In genomic region chr6:31966506-31966905, GRCh38 we compare ENCODE assay signal across 26 cellular contexts. TPM values are rescaled to one million over a fixed set of nuclear protein-coding genes. Genes with fewer than 3 reads are reported as not detected.
"Had no signal": no experiment of that assay in that cellular context is flagged by ENCODE, and none has a peak within 500 bp of the region (broad histone marks: within the 10 kb centered on the region; RNA-seq: fewer than 3 reads in every experiment).

No MANE protein-coding gene starts in this region.

- H3K27me3 Mint-ChIP-seq: dendritic cell treated with granulocyte-macrophage colony-stimulating factor and Interleukin-4, amounts not matched to agents 40 ng/mL and 50 ng/mL, for 4 days; naive thymus-derived CD4-positive, alpha-beta T cell; progenitor cell of endocrine pancreas; stimulated activated memory B cell treated with anti-CD40 and anti-IgM and Interleukin-4, amounts not matched to agents 10 μg/mL and 1 μg/mL and 100 μg/mL, for 72 hours had no signal

- H3K27me3 ChIP-seq: gastrocnemius medialis, neutrophil, right lobe of liver, testis, tibial artery, vagina had no signal

- ATAC-seq: esophagus mucosa; gastrocnemius medialis; naive thymus-derived CD4-positive, alpha-beta T cell; stimulated activated memory B cell treated with anti-CD40 and anti-IgM and Interleukin-4, amounts not matched to agents 10 μg/mL and 1 μg/mL and 100 μg/mL, for 72 hours; stimulated activated naive CD8-positive, alpha-beta T cell treated with anti-CD3 and anti-CD28 coated beads, Interleukin-15, Interleukin-2, amounts not matched to agents 100 U/mL and 50 U/mL, for 24 hours had no signal

- H3K27ac ChIP-seq: epithelial cell of prostate, gastrocnemius medialis, neutrophil, parathyroid adenoma, testis, tibial artery, vagina had no signal

- H3K4me1 Mint-ChIP-seq: endodermal cell had no signal

- H3K4me3 ChIP-seq: gastrocnemius medialis, right lobe of liver, smooth muscle cell, testis, tibial artery, vagina had no signal

- H3K4me3 Mint-ChIP-seq: dendritic cell treated with granulocyte-macrophage colony-stimulating factor and Interleukin-4, amounts not matched to agents 40 ng/mL and 50 ng/mL, for 4 days; endodermal cell; naive thymus-derived CD4-positive, alpha-beta T cell; stimulated activated memory B cell treated with anti-CD40 and anti-IgM and Interleukin-4, amounts not matched to agents 10 μg/mL and 1 μg/mL and 100 μg/mL, for 72 hours had no signal

- H3K27ac Mint-ChIP-seq: dendritic cell treated with granulocyte-macrophage colony-stimulating factor and Interleukin-4, amounts not matched to agents 40 ng/mL and 50 ng/mL, for 4 days; endodermal cell; stimulated activated memory B cell treated with anti-CD40 and anti-IgM and Interleukin-4, amounts not matched to agents 10 μg/mL and 1 μg/mL and 100 μg/mL, for 72 hours had no signal

- H3K9me3 Mint-ChIP-seq: dendritic cell treated with granulocyte-macrophage colony-stimulating factor and Interleukin-4, amounts not matched to agents 40 ng/mL and 50 ng/mL, for 4 days; endodermal cell; naive thymus-derived CD4-positive, alpha-beta T cell; stimulated activated memory B cell treated with anti-CD40 and anti-IgM and Interleukin-4, amounts not matched to agents 10 μg/mL and 1 μg/mL and 100 μg/mL, for 72 hours had no signal

- DNase-seq: cerebellar nuclear complex; effector CD8-positive, alpha-beta T cell; endodermal cell; foreskin fibroblast; gastrocnemius medialis; head of caudate nucleus; kidney; mesendoderm; midbrain; naive thymus-derived CD4-positive, alpha-beta T cell; stimulated activated CD4-positive, alpha-beta T cell treated with anti-CD3 and anti-CD28 coated beads, Interleukin-2, amount 100 ng/mL, for 24 hours; stimulated activated CD4-positive, alpha-beta T cell treated with anti-CD3 and anti-CD28 coated beads, Interleukin-4, amount 100 ng/mL, for 24 hours; stimulated activated naive CD8-positive, alpha-beta T cell treated with anti-CD3 and anti-CD28 coated beads, Interleukin-15, Interleukin-2, amounts not matched to agents 100 U/mL and 50 U/mL, for 24 hours; substantia nigra; testis had no signal

- H3K9me3 ChIP-seq: gastrocnemius medialis, neutrophil, right lobe of liver, testis, tibial artery, vagina had no signal

RNA-seq across cellular contexts. Expression of gene C4A, which starts 15.4 kb away (rescaled TPM):
- polyA plus RNA-seq: naive thymus-derived CD4-positive, alpha-beta T cell had no signal

RNA-seq across cellular contexts. Expression of gene CFB, which starts 20.6 kb away (rescaled TPM):
- total RNA-seq: smooth muscle cell had no signal
